Comparison of ENCODE assay signal across 2 cellular contexts in the genomic region with DNA sequence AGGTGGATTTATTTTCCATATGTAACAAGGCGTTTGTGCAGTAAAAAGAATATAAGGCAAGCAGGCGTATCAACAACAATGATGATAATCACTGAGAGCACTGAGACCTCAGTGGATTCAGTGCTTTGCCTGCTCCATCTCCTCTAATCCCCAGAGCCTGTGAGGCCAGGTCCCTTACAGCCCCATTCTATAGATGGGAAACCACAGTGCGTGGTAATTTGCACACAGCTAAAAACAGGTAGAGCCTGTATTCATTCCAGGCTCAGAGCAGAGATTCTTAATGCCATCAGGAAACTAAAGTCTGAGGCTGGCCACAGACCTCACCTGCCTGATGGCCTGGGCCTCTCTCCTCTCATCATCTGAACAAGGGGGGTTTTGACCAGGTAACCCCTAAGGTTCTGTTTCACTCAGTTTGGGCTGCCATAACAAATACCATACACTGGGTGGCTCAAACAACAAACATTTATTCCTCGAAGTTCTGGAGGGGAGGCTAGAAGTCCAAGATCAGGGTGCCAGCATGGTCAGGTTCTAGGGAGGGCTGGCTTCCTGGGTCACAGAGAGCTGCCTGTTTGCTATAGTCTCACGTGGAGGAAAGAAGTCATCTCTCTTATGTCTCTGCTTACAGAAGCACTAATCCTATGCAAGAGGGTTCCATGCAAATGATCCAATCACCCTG.
TF ChIP-seq lines count a peak whose summit lies in the region.

No MANE protein-coding gene starts in this region.

TF ChIP-seq in SK-N-SH, 30 proteins besides CTCF, POLR2A, EP300 and RAD21:
- TF ChIP-seq, protein P1, sequence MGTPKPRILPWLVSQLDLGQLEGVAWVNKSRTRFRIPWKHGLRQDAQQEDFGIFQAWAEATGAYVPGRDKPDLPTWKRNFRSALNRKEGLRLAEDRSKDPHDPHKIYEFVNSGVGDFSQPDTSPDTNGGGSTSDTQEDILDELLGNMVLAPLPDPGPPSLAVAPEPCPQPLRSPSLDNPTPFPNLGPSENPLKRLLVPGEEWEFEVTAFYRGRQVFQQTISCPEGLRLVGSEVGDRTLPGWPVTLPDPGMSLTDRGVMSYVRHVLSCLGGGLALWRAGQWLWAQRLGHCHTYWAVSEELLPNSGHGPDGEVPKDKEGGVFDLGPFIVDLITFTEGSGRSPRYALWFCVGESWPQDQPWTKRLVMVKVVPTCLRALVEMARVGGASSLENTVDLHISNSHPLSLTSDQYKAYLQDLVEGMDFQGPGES (IDR thresholded peaks at IDR 0.05; ENCODE audit: low read depth, low read length): no peak
- TF ChIP-seq YY1 (IDR thresholded peaks at IDR 0.05; ENCODE audit: low read depth): no peak
- no peak for TF ChIP-seq MAX (IDR thresholded peaks at IDR 0.05; ENCODE audit: low read depth)

TF ChIP-seq in SK-N-SH treated with all-trans-retinoic acid at 6 μM for 48 hours, 23 proteins besides CTCF, POLR2A, EP300 and RAD21:
- TF ChIP-seq RARB (CRISPR knock-in tag; IDR thresholded peaks at IDR 0.05) (no peak), TCF4 (CRISPR knock-in tag; IDR thresholded peaks at IDR 0.05; ENCODE audit: borderline replicate concordance) (no peak), PATZ1 (CRISPR knock-in tag; IDR thresholded peaks at IDR 0.05; ENCODE audit: borderline replicate concordance) (no peak), ZFP30 (CRISPR knock-in tag; IDR thresholded peaks at IDR 0.05) (no peak), PPARA (CRISPR knock-in tag; IDR thresholded peaks at IDR 0.05; ENCODE audit: borderline replicate concordance) (no peak), ARNTL (CRISPR knock-in tag; IDR thresholded peaks at IDR 0.05; ENCODE audit: borderline replicate concordance, low read depth) (no peak), ZNF70 (CRISPR knock-in tag; IDR thresholded peaks at IDR 0.05) (no peak), SNAI2 (CRISPR knock-in tag; IDR thresholded peaks at IDR 0.05) (no peak), BACH2 (CRISPR knock-in tag; IDR thresholded peaks at IDR 0.05; ENCODE audit: borderline replicate concordance) (no peak), TSHZ2 (CRISPR knock-in tag; IDR thresholded peaks at IDR 0.05) (no peak), CSDC2 (CRISPR knock-in tag; IDR thresholded peaks at IDR 0.05) (no peak), ZFP3 (CRISPR knock-in tag; IDR thresholded peaks at IDR 0.05) (no peak)
- TF ChIP-seq, protein P2, sequence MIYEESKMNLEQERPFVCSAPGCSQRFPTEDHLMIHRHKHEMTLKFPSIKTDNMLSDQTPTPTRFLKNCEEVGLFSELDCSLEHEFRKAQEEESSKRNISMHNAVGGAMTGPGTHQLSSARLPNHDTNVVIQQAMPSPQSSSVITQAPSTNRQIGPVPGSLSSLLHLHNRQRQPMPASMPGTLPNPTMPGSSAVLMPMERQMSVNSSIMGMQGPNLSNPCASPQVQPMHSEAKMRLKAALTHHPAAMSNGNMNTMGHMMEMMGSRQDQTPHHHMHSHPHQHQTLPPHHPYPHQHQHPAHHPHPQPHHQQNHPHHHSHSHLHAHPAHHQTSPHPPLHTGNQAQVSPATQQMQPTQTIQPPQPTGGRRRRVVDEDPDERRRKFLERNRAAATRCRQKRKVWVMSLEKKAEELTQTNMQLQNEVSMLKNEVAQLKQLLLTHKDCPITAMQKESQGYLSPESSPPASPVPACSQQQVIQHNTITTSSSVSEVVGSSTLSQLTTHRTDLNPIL (CRISPR knock-in tag; IDR thresholded peaks at IDR 0.05; ENCODE audit: low read depth): no peak
- TF ChIP-seq, protein P3, sequence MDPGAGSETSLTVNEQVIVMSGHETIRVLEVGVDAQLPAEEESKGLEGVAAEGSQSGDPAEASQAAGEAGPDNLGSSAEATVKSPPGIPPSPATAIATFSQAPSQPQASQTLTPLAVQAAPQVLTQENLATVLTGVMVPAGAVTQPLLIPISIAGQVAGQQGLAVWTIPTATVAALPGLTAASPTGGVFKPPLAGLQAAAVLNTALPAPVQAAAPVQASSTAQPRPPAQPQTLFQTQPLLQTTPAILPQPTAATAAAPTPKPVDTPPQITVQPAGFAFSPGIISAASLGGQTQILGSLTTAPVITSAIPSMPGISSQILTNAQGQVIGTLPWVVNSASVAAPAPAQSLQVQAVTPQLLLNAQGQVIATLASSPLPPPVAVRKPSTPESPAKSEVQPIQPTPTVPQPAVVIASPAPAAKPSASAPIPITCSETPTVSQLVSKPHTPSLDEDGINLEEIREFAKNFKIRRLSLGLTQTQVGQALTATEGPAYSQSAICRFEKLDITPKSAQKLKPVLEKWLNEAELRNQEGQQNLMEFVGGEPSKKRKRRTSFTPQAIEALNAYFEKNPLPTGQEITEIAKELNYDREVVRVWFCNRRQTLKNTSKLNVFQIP (CRISPR knock-in tag; IDR thresholded peaks at IDR 0.05; ENCODE audit: borderline replicate concordance, low read depth): no peak
